18 cellular contexts compared by ENCODE assay signal in the genomic region with DNA sequence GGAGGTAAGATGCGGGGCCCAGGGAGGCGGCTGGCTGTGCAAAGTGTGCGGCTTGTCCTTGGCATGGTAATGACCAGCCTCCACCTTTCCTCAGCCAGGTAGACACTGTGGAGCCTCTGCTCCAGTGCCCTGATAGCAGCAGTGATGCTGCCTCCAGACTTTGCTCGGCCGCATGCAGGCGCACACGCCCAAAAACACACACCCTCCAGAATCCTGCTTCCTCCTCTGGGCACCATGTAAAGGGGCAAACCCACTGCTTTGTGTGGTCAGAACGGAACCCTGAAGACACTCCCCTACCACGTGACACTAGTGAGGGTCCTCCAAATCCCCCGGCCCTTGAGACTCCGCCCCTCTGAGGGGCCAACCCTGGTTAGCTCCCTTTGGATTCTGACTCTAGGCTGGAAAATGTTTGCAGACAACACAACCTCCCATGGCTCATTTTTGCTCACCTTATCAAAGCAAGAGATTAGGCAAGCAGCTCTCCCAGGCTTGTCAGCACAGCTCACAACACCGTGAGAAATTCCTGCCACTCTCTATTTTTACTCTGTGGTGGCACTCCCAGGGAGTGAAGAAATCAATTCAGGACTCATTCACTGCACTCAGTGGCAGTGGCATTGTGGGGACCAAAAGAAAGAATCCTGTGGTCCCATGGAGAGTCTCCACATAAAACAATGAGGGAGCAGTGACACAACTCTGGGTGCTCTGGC. TPM values are rescaled to one million over a fixed set of nuclear protein-coding genes. Genes with fewer than 3 reads are reported as not detected.
"Had no signal": no experiment of that assay in that cellular context is flagged by ENCODE, and none has a peak within 500 bp of the region (broad histone marks: within the 10 kb centered on the region; RNA-seq: fewer than 3 reads in every experiment).

No MANE protein-coding gene starts in this region.

- H3K27me3 ChIP-seq: testis, upper lobe of left lung had no signal

- H3K4me1 Mint-ChIP-seq: activated CD4-positive, alpha-beta T cell treated with anti-CD3 and anti-CD28 coated beads, Interleukin-2, amount 10 ng/mL, durations not matched to agents 24 days and 14 days; activated naive CD8-positive, alpha-beta T cell treated with anti-CD3 and anti-CD28 coated beads for 36 hours had no signal

- DNase-seq: activated CD4-positive, alpha-beta T cell treated with anti-CD3 and anti-CD28 coated beads, Interleukin-2, amount 10 ng/mL, durations not matched to agents 24 days and 14 days; activated CD4-positive, CD25-positive, alpha-beta regulatory T cell; activated CD8-positive, alpha-beta memory T cell treated with anti-CD3 and anti-CD28 coated beads for 24 hours; activated naive CD8-positive, alpha-beta T cell treated with anti-CD3 and anti-CD28 coated beads for 36 hours; naive thymus-derived CD8-positive, alpha-beta T cell; SW 1271; testis had no signal

- FAIRE-seq: endometrium had no signal

- H3K9me3 ChIP-seq: esophagus muscularis mucosa, testis, upper lobe of left lung had no signal

- H3K4me3 Mint-ChIP-seq: activated CD4-positive, alpha-beta T cell treated with anti-CD3 and anti-CD28 coated beads, Interleukin-2, amount 10 ng/mL, durations not matched to agents 24 days and 14 days; activated naive CD8-positive, alpha-beta T cell treated with anti-CD3 and anti-CD28 coated beads for 36 hours; activated T-helper 1 cell treated with anti-CD3 and anti-CD28 coated beads, Interleukin-12 subunit alpha, Interleukin-12 subunit beta, Interleukin-2, Interleukin-4 antibody, amounts not matched to agents 30 ng/mL and 10 ng/mL and 1 ng/mL, durations not matched to agents 14 hours and 24 hours and 36 hours; naive thymus-derived CD8-positive, alpha-beta T cell; stimulated activated naive CD8-positive, alpha-beta T cell treated with anti-CD3 and anti-CD28 coated beads, Interleukin-15, Interleukin-2, amounts not matched to agents 100 ng/mL and 50 ng/mL, for 24 hours; T-helper 2 cell treated with Interferon-gamma antibody and Interleukin-4, amounts not matched to agents 5 μg/mL and 100 μg/mL, for 36 hours had no signal

- H3K36me3 Mint-ChIP-seq: activated naive CD8-positive, alpha-beta T cell treated with anti-CD3 and anti-CD28 coated beads for 36 hours; naive thymus-derived CD8-positive, alpha-beta T cell had no signal

- H3K27ac Mint-ChIP-seq: activated CD4-positive, alpha-beta T cell treated with anti-CD3 and anti-CD28 coated beads, Interleukin-2, amount 10 ng/mL, durations not matched to agents 24 days and 14 days; activated naive CD8-positive, alpha-beta T cell treated with anti-CD3 and anti-CD28 coated beads for 36 hours; activated T-helper 1 cell treated with anti-CD3 and anti-CD28 coated beads, Interleukin-12 subunit alpha, Interleukin-12 subunit beta, Interleukin-2, Interleukin-4 antibody, amounts not matched to agents 30 ng/mL and 10 ng/mL and 1 ng/mL, durations not matched to agents 14 hours and 24 hours and 36 hours; stimulated activated naive CD8-positive, alpha-beta T cell treated with anti-CD3 and anti-CD28 coated beads, Interleukin-15, Interleukin-2, amounts not matched to agents 100 ng/mL and 50 ng/mL, for 24 hours; T-helper 2 cell treated with Interferon-gamma antibody and Interleukin-4, amounts not matched to agents 5 μg/mL and 100 μg/mL, for 36 hours had no signal

- H3K4me3 ChIP-seq: esophagus muscularis mucosa, smooth muscle cell, testis, upper lobe of left lung had no signal

- H3K9me3 Mint-ChIP-seq: activated CD4-positive, alpha-beta T cell treated with anti-CD3 and anti-CD28 coated beads, Interleukin-2, amount 10 ng/mL, durations not matched to agents 24 days and 14 days; activated naive CD8-positive, alpha-beta T cell treated with anti-CD3 and anti-CD28 coated beads for 36 hours; activated T-helper 1 cell treated with anti-CD3 and anti-CD28 coated beads, Interleukin-12 subunit alpha, Interleukin-12 subunit beta, Interleukin-2, Interleukin-4 antibody, amounts not matched to agents 30 ng/mL and 10 ng/mL and 1 ng/mL, durations not matched to agents 14 hours and 24 hours and 36 hours; naive thymus-derived CD8-positive, alpha-beta T cell; stimulated activated naive CD8-positive, alpha-beta T cell treated with anti-CD3 and anti-CD28 coated beads, Interleukin-15, Interleukin-2, amounts not matched to agents 100 ng/mL and 50 ng/mL, for 24 hours; T-helper 2 cell treated with Interferon-gamma antibody and Interleukin-4, amounts not matched to agents 5 μg/mL and 100 μg/mL, for 36 hours had no signal

- H3K4me1 ChIP-seq: testis, upper lobe of left lung had no signal

- ATAC-seq: naive thymus-derived CD8-positive, alpha-beta T cell had no signal

- H3K36me3 ChIP-seq: esophagus muscularis mucosa, upper lobe of left lung had no signal

- H3K27me3 Mint-ChIP-seq: activated naive CD8-positive, alpha-beta T cell treated with anti-CD3 and anti-CD28 coated beads for 36 hours; stimulated activated naive CD8-positive, alpha-beta T cell treated with anti-CD3 and anti-CD28 coated beads, Interleukin-15, Interleukin-2, amounts not matched to agents 100 ng/mL and 50 ng/mL, for 24 hours had no signal

- H3K27ac ChIP-seq: esophagus muscularis mucosa, testis, upper lobe of left lung had no signal

RNA-seq across cellular contexts. Expression of gene KRT77, which starts 4.5 kb away (rescaled TPM):
- total RNA-seq: activated CD4-positive, alpha-beta T cell treated with anti-CD3 and anti-CD28 coated beads, Interleukin-2, amount 10 ng/mL, durations not matched to agents 24 days and 14 days; activated naive CD8-positive, alpha-beta T cell treated with anti-CD3 and anti-CD28 coated beads for 36 hours; activated T-helper 1 cell treated with anti-CD3 and anti-CD28 coated beads, Interleukin-12 subunit alpha, Interleukin-12 subunit beta, Interleukin-2, Interleukin-4 antibody, amounts not matched to agents 30 ng/mL and 10 ng/mL and 1 ng/mL, durations not matched to agents 14 hours and 24 hours and 36 hours; esophagus muscularis mucosa; glomerular endothelial cell; lung microvascular endothelial cell; mucosa of gallbladder; naive thymus-derived CD8-positive, alpha-beta T cell; SK-MEL-5; upper lobe of left lung had no signal
- polyA plus RNA-seq: smooth muscle cell had no signal

RNA-seq across cellular contexts. Expression of gene KRT1, which starts 18.6 kb away (rescaled TPM):
- total RNA-seq: activated CD4-positive, alpha-beta T cell treated with anti-CD3 and anti-CD28 coated beads, Interleukin-2, amount 10 ng/mL, durations not matched to agents 24 days and 14 days; activated naive CD8-positive, alpha-beta T cell treated with anti-CD3 and anti-CD28 coated beads for 36 hours; activated T-helper 1 cell treated with anti-CD3 and anti-CD28 coated beads, Interleukin-12 subunit alpha, Interleukin-12 subunit beta, Interleukin-2, Interleukin-4 antibody, amounts not matched to agents 30 ng/mL and 10 ng/mL and 1 ng/mL, durations not matched to agents 14 hours and 24 hours and 36 hours; esophagus muscularis mucosa; glomerular endothelial cell; lung microvascular endothelial cell; naive thymus-derived CD8-positive, alpha-beta T cell; SK-MEL-5; testis had no signal

RNA-seq across cellular contexts. Expression of gene KRT2, which starts 46.8 kb away (rescaled TPM):
- total RNA-seq: activated CD4-positive, alpha-beta T cell treated with anti-CD3 and anti-CD28 coated beads, Interleukin-2, amount 10 ng/mL, durations not matched to agents 24 days and 14 days; activated naive CD8-positive, alpha-beta T cell treated with anti-CD3 and anti-CD28 coated beads for 36 hours; activated T-helper 1 cell treated with anti-CD3 and anti-CD28 coated beads, Interleukin-12 subunit alpha, Interleukin-12 subunit beta, Interleukin-2, Interleukin-4 antibody, amounts not matched to agents 30 ng/mL and 10 ng/mL and 1 ng/mL, durations not matched to agents 14 hours and 24 hours and 36 hours; esophagus muscularis mucosa; glomerular endothelial cell; lung microvascular endothelial cell; mucosa of gallbladder; SK-MEL-5; smooth muscle cell; testis; upper lobe of left lung had no signal
- polyA plus RNA-seq: smooth muscle cell had no signal
